ENCODE assay signal across 8 cellular contexts in genomic region chr10:47361293-47361692, GRCh38. TPM values are rescaled to one million over a fixed set of nuclear protein-coding genes. Genes with fewer than 3 reads are reported as not detected.
DNase-seq lines count a peak whose midpoint lies in the region; ATAC-seq, FAIRE-seq and TF ChIP-seq lines count a peak whose summit lies in the region.

No MANE protein-coding gene starts in this region.

- H3K9me3 Mint-ChIP-seq in CD8-positive, alpha-beta T cell = no peaks in the 10 kb centered on the region

- TF ChIP-seq POLR2A in NB4 (IDR thresholded peaks at IDR 0.05; ENCODE audit: extremely low read depth, insufficient read length) (no peak), GM12892 (IDR thresholded peaks at IDR 0.05; ENCODE audit: low read depth, low read length) (no peak)

- peak; percentile 43 to 58 for ATAC-seq in lower lobe of right lung
- no peak for ATAC-seq in CD8-positive, alpha-beta T cell

- H3K27ac Mint-ChIP-seq in CD8-positive, alpha-beta T cell = no peak overlapping the region

- H3K36me3 ChIP-seq in lower lobe of right lung = no peaks in the 10 kb centered on the region
- no peaks in the 10 kb centered on the region for H3K36me3 ChIP-seq in CD8-positive, alpha-beta T cell (ENCODE audit: insufficient read depth, low read length)

- POLR2A ChIA-PET in CD8-positive, alpha-beta T cell (lab: Charles Lee) = no interaction called here

- no peaks in the 10 kb centered on the region for H3K9me3 ChIP-seq in lower lobe of right lung
- H3K9me3 ChIP-seq in CD8-positive, alpha-beta T cell (ENCODE audit: low read length) = no peaks in the 10 kb centered on the region

- CTCF ChIA-PET in CD8-positive, alpha-beta T cell (lab: Charles Lee) = interaction anchor here (1.4 kb wide), 1 partner anchor 17 kb away, joined by 3 read pairs; no protein-coding TSS in a partner anchor

- H3K27ac ChIP-seq in lower lobe of right lung = no peak overlapping the region
- no peak overlapping the region for H3K27ac ChIP-seq in CD8-positive, alpha-beta T cell (ENCODE audit: low read depth, low read length)

- no peak for FAIRE-seq in GM12892 (lab: Jason Lieb, UNC)

- TF ChIP-seq CTCF in NB4 (IDR thresholded peaks at IDR 0.05; ENCODE audit: low read depth, low read length) (peak; percentile 94), cardiac fibroblast (IDR thresholded peaks at IDR 0.05; ENCODE audit: low read depth, low read length) (peak; percentile 91), lower lobe of right lung (IDR thresholded peaks at IDR 0.05) (peak; percentile 67)
- no peak for TF ChIP-seq CTCF in CD8-positive, alpha-beta T cell (IDR thresholded peaks at IDR 0.05)

- no peaks in the 10 kb centered on the region for H3K4me1 Mint-ChIP-seq in CD8-positive, alpha-beta T cell (ENCODE audit: low read depth)

- no peaks in the 10 kb centered on the region for H3K27me3 ChIP-seq in lower lobe of right lung (ENCODE audit: low read depth)
- no peaks in the 10 kb centered on the region for H3K27me3 ChIP-seq in CD8-positive, alpha-beta T cell (ENCODE audit: insufficient read depth, low read length)

- H3K36me3 Mint-ChIP-seq in CD8-positive, alpha-beta T cell = no peaks in the 10 kb centered on the region

- H3K4me3 ChIP-seq in NB4 (ENCODE audit: low read depth, low read length) = no peak overlapping the region
- no peak overlapping the region for H3K4me3 ChIP-seq in cardiac fibroblast (replicated peaks in 1 of 2; ENCODE audit: low read depth in 2 of 2, low read length in 2 of 2)
- no peak overlapping the region for H3K4me3 ChIP-seq in lower lobe of right lung
- H3K4me3 ChIP-seq in CD8-positive, alpha-beta T cell (ENCODE audit: low read depth, low read length) = no peak overlapping the region

- no peaks in the 10 kb centered on the region for H3K27me3 Mint-ChIP-seq in CD8-positive, alpha-beta T cell (ENCODE audit: low read depth)

- no peaks in the 10 kb centered on the region for H3K4me1 ChIP-seq in lower lobe of right lung
- no peaks in the 10 kb centered on the region for H3K4me1 ChIP-seq in CD8-positive, alpha-beta T cell (ENCODE audit: insufficient read depth, low read length)

- no peak overlapping the region for H3K4me3 Mint-ChIP-seq in CD8-positive, alpha-beta T cell

- intact Hi-C loops in lower lobe of right lung (cut with DNase I) = no loop called here
- intact Hi-C loops in CD8-positive, alpha-beta T cell (cut with DNase I, micrococcal nuclease) = no loop called here

- DNase-seq in activated effector memory CD4-positive, alpha-beta T cell treated with anti-CD3 and anti-CD28 coated beads, Interleukin-2, amount 50 U/mL, for 16 hours = peak; percentile 63
- no peak for DNase-seq in activated effector memory CD4-positive, alpha-beta T cell treated with Interleukin-2 at 50 U/mL for 16 hours
- peak; percentile 65 for DNase-seq in NB4 (ENCODE audit: low read depth)
- peak; percentile 37 to 41 for DNase-seq in cardiac fibroblast (ENCODE audit: low read depth in 2 of 2)
- DNase-seq in lower lobe of right lung = no peak
- DNase-seq in CD8-positive, alpha-beta T cell = no peak
- DNase-seq in dedifferentiated amniotic fluid mesenchymal stem cell (ENCODE audit: extremely low spot score) = no peak
- no peak for DNase-seq in GM12892 (ENCODE audit: insufficient read length)

RNA-seq across cellular contexts. Expression of gene RBP3, which starts 13.1 kb away (rescaled TPM):
- not detected for total RNA-seq in lower lobe of right lung
- not detected for total RNA-seq in CD8-positive, alpha-beta T cell
- polyA plus RNA-seq in GM12892 (2012; ENCODE audit: missing spikeins) = not detected

RNA-seq across cellular contexts. Expression of gene ZNF488, which starts 22.8 kb away (rescaled TPM):
- total RNA-seq in lower lobe of right lung = 0.38 TPM
- total RNA-seq in CD8-positive, alpha-beta T cell = not detected
- not detected for polyA plus RNA-seq in GM12892 (2012; ENCODE audit: missing spikeins)

RNA-seq across cellular contexts. Expression of gene GDF2, which starts 39.0 kb away (rescaled TPM):
- total RNA-seq in lower lobe of right lung = not detected
- total RNA-seq in CD8-positive, alpha-beta T cell = not detected
- not detected for polyA plus RNA-seq in GM12892 (2012; ENCODE audit: missing spikeins)

Comparison
In these comparisons a context has a peak if more than half of its experiments do, and no peak if none do; other contexts are left out.
1. DNase-seq: peak in activated effector memory CD4-positive, alpha-beta T cell treated with anti-CD3 and anti-CD28 coated beads, Interleukin-2, amount 50 U/mL, for 16 hours (single experiment), NB4 (single experiment) and cardiac fibroblast (2 of 2); none in activated effector memory CD4-positive, alpha-beta T cell treated with Interleukin-2 at 50 U/mL for 16 hours (single experiment), lower lobe of right lung (single experiment), CD8-positive, alpha-beta T cell (0 of 7), dedifferentiated amniotic fluid mesenchymal stem cell (single experiment) and GM12892 (single experiment).